Comparison of ENCODE assay signal across 1 cellular context in genomic region chr17:12020595-12021590, GRCh38.
TF ChIP-seq lines count a peak whose summit lies in the region.

MAP2K4 (plus strand) TSS chr17:12020877; CDS start chr17:12020887, 10 bp downstream.

TF ChIP-seq in HepG2, 621 proteins besides CTCF, POLR2A, EP300 and RAD21 (continued from another document and continues in another):
- no peak for TF ChIP-seq ZNF574 (CRISPR knock-in tag; IDR thresholded peaks at IDR 0.05)
- TF ChIP-seq BCL6 (CRISPR knock-in tag; IDR thresholded peaks at IDR 0.05) = no peak
- TF ChIP-seq ZNF772 (CRISPR knock-in tag; IDR thresholded peaks at IDR 0.05) = no peak
- TF ChIP-seq KAT8 (CRISPR knock-in tag; IDR thresholded peaks at IDR 0.05) = 0 out of 2 replicates have a peak, but pooled peaks have one; percentile 19
- TF ChIP-seq SRY (CRISPR knock-in tag; IDR thresholded peaks at IDR 0.05) = no peak
- TF ChIP-seq PTBP1 (IDR thresholded peaks at IDR 0.05; ENCODE audit: low read depth, low read length, poor library complexity, severe bottlenecking) = no peak
- no peak for TF ChIP-seq ZNF503 (CRISPR knock-in tag; IDR thresholded peaks at IDR 0.05)
- TF ChIP-seq ZNF432 (CRISPR knock-in tag; IDR thresholded peaks at IDR 0.05; ENCODE audit: borderline replicate concordance) = no peak
- TF ChIP-seq HMGXB4 (CRISPR knock-in tag; IDR thresholded peaks at IDR 0.05; ENCODE audit: borderline replicate concordance in 1 of 2, low read depth in 1 of 2) = peak in 1 of 2 experiments; percentile 49; a peak in 2 of 4 replicates
- no peak for TF ChIP-seq ZNF207 (IDR thresholded peaks at IDR 0.05; ENCODE audit: borderline replicate concordance)
- TF ChIP-seq ZNF768 (CRISPR knock-in tag; IDR thresholded peaks at IDR 0.05) = peak; percentile 86
- TF ChIP-seq ZXDC (CRISPR knock-in tag; IDR thresholded peaks at IDR 0.05) = no peak
- peak; percentile 39; the same call in 1 of the 2 replicates for TF ChIP-seq TFAP4 (IDR thresholded peaks at IDR 0.05; ENCODE audit: borderline replicate concordance, low read depth)
- TF ChIP-seq ZNF337 (CRISPR knock-in tag; IDR thresholded peaks at IDR 0.05; ENCODE audit: borderline replicate concordance, low read depth) = no peak
- TF ChIP-seq CREM (IDR thresholded peaks at IDR 0.05) = no peak
- no peak for TF ChIP-seq CREM (CRISPR knock-in tag; IDR thresholded peaks at IDR 0.05)
- TF ChIP-seq AHR (CRISPR knock-in tag; IDR thresholded peaks at IDR 0.05) = no peak
- TF ChIP-seq ZNF281 (CRISPR knock-in tag; IDR thresholded peaks at IDR 0.05; ENCODE audit: borderline replicate concordance) = no peak
- no peak for TF ChIP-seq ZNF652 (CRISPR knock-in tag; IDR thresholded peaks at IDR 0.05; ENCODE audit: borderline replicate concordance, low read depth)
- peak; percentile 93 for TF ChIP-seq RBFOX2 (IDR thresholded peaks at IDR 0.05; ENCODE audit: low read depth, low read length)
- TF ChIP-seq THRA (CRISPR knock-in tag; IDR thresholded peaks at IDR 0.05; ENCODE audit: borderline replicate concordance) = no peak
- no peak for TF ChIP-seq NRL (CRISPR knock-in tag; IDR thresholded peaks at IDR 0.05; ENCODE audit: borderline replicate concordance)
- no peak for TF ChIP-seq MAFF (IDR thresholded peaks at IDR 0.05; ENCODE audit: low read depth, low read length)
- TF ChIP-seq ZNF343 (CRISPR knock-in tag; IDR thresholded peaks at IDR 0.05) = 0 out of 2 replicates have a peak, but pooled peaks have one; percentile 45
- TF ChIP-seq TSC22D2 (CRISPR knock-in tag; IDR thresholded peaks at IDR 0.05; ENCODE audit: borderline replicate concordance) = no peak
- TF ChIP-seq SUZ12 (IDR thresholded peaks at IDR 0.05; ENCODE audit: low read depth, low read length) = no peak
- no peak for TF ChIP-seq HMG20A (CRISPR knock-in tag; IDR thresholded peaks at IDR 0.05; ENCODE audit: borderline replicate concordance)
- no peak; the same call in 1 of the 2 replicates for TF ChIP-seq CREB1 (IDR thresholded peaks at IDR 0.05)
- no peak for TF ChIP-seq CREB1 (CRISPR knock-in tag; IDR thresholded peaks at IDR 0.05)
- no peak for TF ChIP-seq PLRG1 (conservative IDR thresholded peaks at IDR 0.05)
- no peak for TF ChIP-seq NFYB (CRISPR knock-in tag; IDR thresholded peaks at IDR 0.05)
- TF ChIP-seq ZNF414 (CRISPR knock-in tag; IDR thresholded peaks at IDR 0.05) = no peak
- TF ChIP-seq HNRNPUL1 (IDR thresholded peaks at IDR 0.05; ENCODE audit: low read depth, low read length) = no peak
- no peak for TF ChIP-seq TBL1XR1 (IDR thresholded peaks at IDR 0.05; ENCODE audit: borderline replicate concordance, low read length, partially characterized antibody)
- TF ChIP-seq GLI4 (CRISPR knock-in tag; IDR thresholded peaks at IDR 0.05; ENCODE audit: borderline replicate concordance) = no peak
- TF ChIP-seq TRIM22 (IDR thresholded peaks at IDR 0.05) = no peak
- no peak for TF ChIP-seq CENPT (CRISPR knock-in tag; IDR thresholded peaks at IDR 0.05; ENCODE audit: low read depth)
- TF ChIP-seq CENPBD1 (CRISPR knock-in tag; IDR thresholded peaks at IDR 0.05; ENCODE audit: borderline replicate concordance, low read depth) = no peak
- no peak for TF ChIP-seq TCF12 (IDR thresholded peaks at IDR 0.05)
- TF ChIP-seq TCF12 (CRISPR knock-in tag; IDR thresholded peaks at IDR 0.05) = no peak
- no peak for TF ChIP-seq FOXO1 (CRISPR knock-in tag; IDR thresholded peaks at IDR 0.05)
- TF ChIP-seq ETV5 (CRISPR knock-in tag; IDR thresholded peaks at IDR 0.05; ENCODE audit: borderline replicate concordance) = no peak
- TF ChIP-seq ZNF709 (CRISPR knock-in tag; IDR thresholded peaks at IDR 0.05) = 0 out of 2 replicates have a peak, but pooled peaks have one; percentile 40
- no peak for TF ChIP-seq SMAD3 (CRISPR knock-in tag; IDR thresholded peaks at IDR 0.05)
- no peak for TF ChIP-seq ZNF724P (CRISPR knock-in tag; IDR thresholded peaks at IDR 0.05; ENCODE audit: borderline replicate concordance)
- TF ChIP-seq ZNF460 (CRISPR knock-in tag; IDR thresholded peaks at IDR 0.05; ENCODE audit: borderline replicate concordance) = no peak
- 0 out of 2 replicates have a peak, but pooled peaks have one; percentile 33 for TF ChIP-seq REPIN1 (CRISPR knock-in tag; IDR thresholded peaks at IDR 0.05; ENCODE audit: borderline replicate concordance, low read depth)
- TF ChIP-seq GTF2F1 (IDR thresholded peaks at IDR 0.05; ENCODE audit: low read length) = no peak
- no peak for TF ChIP-seq ATF7-NPFF (CRISPR knock-in tag; IDR thresholded peaks at IDR 0.05; ENCODE audit: low read depth)
- TF ChIP-seq SPEN (CRISPR knock-in tag; IDR thresholded peaks at IDR 0.05; ENCODE audit: low read depth) = no peak; the same call in 1 of the 2 replicates
- no peak for TF ChIP-seq ZNF75D (CRISPR knock-in tag; IDR thresholded peaks at IDR 0.05; ENCODE audit: borderline replicate concordance)
